Comparison of ENCODE assay signal across 1 cellular context in genomic region chrX:47595701-47596655, GRCh38.
TF ChIP-seq lines count a peak whose summit lies in the region.

No MANE protein-coding gene starts in this region.

TF ChIP-seq in GM23338, 12 proteins besides CTCF, POLR2A, EP300 and RAD21:
- no peak for TF ChIP-seq CREB1 (CRISPR knock-in tag; IDR thresholded peaks at IDR 0.05; ENCODE audit: low read depth)
TF ChIP-seq in GM23338: peak in this region for 0.
